ENCODE assay signal across 1 cellular context in the genomic region with DNA sequence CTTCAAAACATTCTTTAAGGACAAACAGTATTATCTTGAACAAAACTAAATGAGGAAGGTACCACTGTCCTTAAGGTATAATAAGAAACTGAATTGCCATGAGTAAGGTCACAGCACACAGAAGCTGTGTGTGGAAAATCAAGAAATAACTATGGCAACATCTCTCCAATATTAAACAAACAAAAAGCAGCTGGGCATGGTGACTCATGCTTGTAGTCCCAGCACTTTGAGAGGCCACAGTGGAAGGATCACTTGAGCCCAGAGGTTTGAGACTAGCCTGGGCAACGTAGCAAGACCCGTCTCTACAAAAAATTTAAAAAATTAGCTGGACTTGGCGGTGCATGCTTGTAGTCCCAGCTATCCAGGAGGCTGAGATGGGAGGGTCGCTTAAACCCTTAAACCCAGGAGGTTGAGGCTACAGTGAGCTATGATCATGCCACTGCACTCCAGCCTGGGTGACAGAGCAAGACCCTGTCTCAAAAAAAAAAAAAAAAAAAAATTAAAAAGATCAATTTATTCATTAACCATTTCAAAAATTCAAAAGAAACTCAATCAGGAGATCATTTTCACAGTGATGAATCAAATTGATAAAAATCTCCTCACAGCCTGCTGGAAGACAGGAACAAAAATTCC.
TF ChIP-seq lines count a peak whose summit lies in the region.

No MANE protein-coding gene starts in this region.

TF ChIP-seq in K562, 482 proteins besides CTCF, POLR2A, EP300 and RAD21 (continued from another document):
- no peak for TF ChIP-seq ZBTB2 (IDR thresholded peaks at IDR 0.05)
- no peak for TF ChIP-seq CHCHD3 (CRISPR knock-in tag; IDR thresholded peaks at IDR 0.05)
- TF ChIP-seq TAF9B (IDR thresholded peaks at IDR 0.05; ENCODE audit: partially characterized antibody) = no peak
- TF ChIP-seq ARID1B (IDR thresholded peaks at IDR 0.05) = peak; percentile 29; the same call in 1 of the 2 replicates
- TF ChIP-seq HDAC2 (IDR thresholded peaks at IDR 0.05) = no peak
- TF ChIP-seq SMARCA4 (IDR thresholded peaks at IDR 0.05) = peak; percentile 18; the same call in 1 of the 2 replicates
- TF ChIP-seq DDX20 (tag; IDR thresholded peaks at IDR 0.05; ENCODE audit: low read depth) = no peak
- no peak for TF ChIP-seq MEF2A (IDR thresholded peaks at IDR 0.05; ENCODE audit: control insufficient read depth, low read depth, low read length)
- no peak for TF ChIP-seq CC2D1A (IDR thresholded peaks at IDR 0.05)
- no peak for TF ChIP-seq RNF2 (IDR thresholded peaks at IDR 0.05)
- TF ChIP-seq ZNF253 (CRISPR knock-in tag; conservative IDR thresholded peaks at IDR 0.05) = no peak
- TF ChIP-seq ARID2 (IDR thresholded peaks at IDR 0.05) = no peak
- peak; percentile 92 for TF ChIP-seq FOSL1 (tag; conservative IDR thresholded peaks at IDR 0.05)
- TF ChIP-seq, protein P1, sequence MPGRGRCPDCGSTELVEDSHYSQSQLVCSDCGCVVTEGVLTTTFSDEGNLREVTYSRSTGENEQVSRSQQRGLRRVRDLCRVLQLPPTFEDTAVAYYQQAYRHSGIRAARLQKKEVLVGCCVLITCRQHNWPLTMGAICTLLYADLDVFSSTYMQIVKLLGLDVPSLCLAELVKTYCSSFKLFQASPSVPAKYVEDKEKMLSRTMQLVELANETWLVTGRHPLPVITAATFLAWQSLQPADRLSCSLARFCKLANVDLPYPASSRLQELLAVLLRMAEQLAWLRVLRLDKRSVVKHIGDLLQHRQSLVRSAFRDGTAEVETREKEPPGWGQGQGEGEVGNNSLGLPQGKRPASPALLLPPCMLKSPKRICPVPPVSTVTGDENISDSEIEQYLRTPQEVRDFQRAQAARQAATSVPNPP (IDR thresholded peaks at IDR 0.05; ENCODE audit: borderline replicate concordance, insufficient read depth, insufficient read length) = no peak
- TF ChIP-seq RBM22 (IDR thresholded peaks at IDR 0.05; ENCODE audit: low read depth, low read length, poor library complexity, severe bottlenecking) = no peak
- peak; percentile 98 for TF ChIP-seq ZNF121 (CRISPR knock-in tag; conservative IDR thresholded peaks at IDR 0.05)
- TF ChIP-seq ATF3 (IDR thresholded peaks at IDR 0.05) = peak; percentile 83
- TF ChIP-seq ATF3 (CRISPR knock-in tag; conservative IDR thresholded peaks at IDR 0.05) = no peak; the same call in 1 of the 2 replicates
- no peak for TF ChIP-seq RBM17 (IDR thresholded peaks at IDR 0.05; ENCODE audit: borderline replicate concordance, low read depth, low read length)
- TF ChIP-seq PRMT5 (CRISPR knock-in tag; IDR thresholded peaks at IDR 0.05) = no peak
- no peak for TF ChIP-seq FOXP1 (CRISPR knock-in tag; IDR thresholded peaks at IDR 0.05)
- no peak for TF ChIP-seq HNRNPH1 (optimal IDR thresholded peaks at IDR 0.05; ENCODE audit: low read depth, low read length)
- TF ChIP-seq RFX1 (IDR thresholded peaks at IDR 0.05) = peak; percentile 65
- peak; percentile 44 for TF ChIP-seq FOS (IDR thresholded peaks at IDR 0.05; ENCODE audit: extremely low read depth, insufficient read length)
- TF ChIP-seq KAT2B (IDR thresholded peaks at IDR 0.05; ENCODE audit: low read depth, low read length) = no peak
- no peak for TF ChIP-seq MAFK (IDR thresholded peaks at IDR 0.05; ENCODE audit: low read length)
- no peak for TF ChIP-seq SAP30 (IDR thresholded peaks at IDR 0.05; ENCODE audit: borderline replicate concordance, insufficient read depth, low read depth, low read length, poor library complexity, severe bottlenecking)
- TF ChIP-seq ZMIZ1 (IDR thresholded peaks at IDR 0.05; ENCODE audit: low read depth in 2 of 2, low read length in 2 of 2) = no peak
- no peak for TF ChIP-seq ZNF347 (CRISPR knock-in tag; IDR thresholded peaks at IDR 0.05; ENCODE audit: low read depth)
- no peak for TF ChIP-seq NR1H2 (CRISPR knock-in tag; IDR thresholded peaks at IDR 0.05)
- no peak for TF ChIP-seq POLR2B (IDR thresholded peaks at IDR 0.05; ENCODE audit: low read depth, partially characterized antibody)
- no peak for TF ChIP-seq BCLAF1 (IDR thresholded peaks at IDR 0.05; ENCODE audit: borderline replicate concordance in 1 of 2, control insufficient read depth in 1 of 2, low read depth in 2 of 2, low read length in 1 of 2)
- TF ChIP-seq GATAD2A (IDR thresholded peaks at IDR 0.05) = no peak
- no peak for TF ChIP-seq EHMT2 (IDR thresholded peaks at IDR 0.05)
- no peak for TF ChIP-seq NRF1 (conservative IDR thresholded peaks at IDR 0.05 in 1 of 2, IDR thresholded peaks at IDR 0.05 in 1 of 2)
- TF ChIP-seq FOXJ2 (tag; IDR thresholded peaks at IDR 0.05) = peak; percentile 96
- TF ChIP-seq MAZ (CRISPR knock-in tag; conservative IDR thresholded peaks at IDR 0.05 in 1 of 2, IDR thresholded peaks at IDR 0.05 in 1 of 2) = no peak
- TF ChIP-seq NCOA2 (IDR thresholded peaks at IDR 0.05; ENCODE audit: partially characterized antibody in 2 of 2) = no peak
- no peak for TF ChIP-seq MAFG (tag; conservative IDR thresholded peaks at IDR 0.05)
- TF ChIP-seq SMAD2 (IDR thresholded peaks at IDR 0.05; ENCODE audit: low read depth, low read length) = no peak
- TF ChIP-seq RHOXF2B (CRISPR knock-in tag; conservative IDR thresholded peaks at IDR 0.05) = no peak
- TF ChIP-seq HNRNPLL (IDR thresholded peaks at IDR 0.05; ENCODE audit: low read depth, low read length, poor library complexity, severe bottlenecking) = no peak
